15 cellular contexts compared by ENCODE assay signal in the genomic region with DNA sequence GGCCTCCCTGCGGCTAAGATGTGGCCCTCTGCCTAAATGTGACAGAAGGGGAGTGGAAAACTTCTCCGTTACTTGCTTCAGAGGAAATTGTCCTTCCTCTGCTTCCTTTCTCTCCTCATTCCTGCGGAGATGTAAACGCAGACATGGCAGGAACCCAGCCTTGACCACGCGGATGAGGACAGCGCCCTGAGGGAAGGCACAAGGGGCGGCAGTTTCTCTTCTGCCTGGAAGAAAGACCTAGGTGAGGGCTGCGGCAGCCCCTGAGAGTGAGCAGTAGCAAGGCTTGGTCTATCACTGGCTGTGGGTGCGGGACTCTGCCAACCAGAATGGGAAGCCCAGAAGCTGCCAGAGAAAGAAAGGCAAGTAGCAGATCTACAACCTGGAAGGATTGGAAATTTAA.
"Had no signal": no experiment of that assay in that cellular context is flagged by ENCODE, and none has a peak within 500 bp of the region (broad histone marks: within the 10 kb centered on the region; RNA-seq: fewer than 3 reads in every experiment).

No MANE protein-coding gene starts in this region.

- DNase-seq: activated CD4-positive, alpha-beta memory T cell treated with anti-CD3 and anti-CD28 coated beads for 36 hours; activated CD4-positive, alpha-beta T cell treated with anti-CD3 and anti-CD28 coated beads for 1 hour; activated naive CD4-positive, alpha-beta T cell treated with anti-CD3 and anti-CD28 coated beads, Interleukin-2, amount 10 ng/mL, durations not matched to agents 7 days and 5 days; activated T-cell treated with anti-CD3 and anti-CD28 coated beads, Interleukin-2, amount 50 U/mL, for 24 hours; foreskin melanocyte; head of caudate nucleus; mesendoderm; stimulated activated CD4-positive, alpha-beta T cell treated with anti-CD3 and anti-CD28 coated beads, Interleukin-2, amount 100 ng/mL, for 48 hours; T-helper 1 cell; T1000; thyroid gland; uterus had no signal

- H3K27me3 ChIP-seq: thyroid gland, uterus had no signal

- H3K9me3 ChIP-seq: thyroid gland, uterus had no signal

- H2AFZ ChIP-seq: parathyroid adenoma had no signal

- H3K79me2 ChIP-seq: parathyroid adenoma had no signal

- H3K36me3 ChIP-seq: thyroid gland, uterus had no signal

- H3K27ac Mint-ChIP-seq: activated CD4-positive, alpha-beta memory T cell treated with anti-CD3 and anti-CD28 coated beads for 36 hours; activated naive CD4-positive, alpha-beta T cell treated with anti-CD3 and anti-CD28 coated beads, Interleukin-2, amount 10 ng/mL, durations not matched to agents 7 days and 5 days; activated T-cell treated with anti-CD3 and anti-CD28 coated beads, Interleukin-2, amount 50 U/mL, for 24 hours; stimulated activated memory B cell treated with anti-CD40 and anti-IgM and Interleukin-4, amounts not matched to agents 10 μg/mL and 1 μg/mL and 100 μg/mL, for 72 hours had no signal

- H3K4me3 Mint-ChIP-seq: activated CD4-positive, alpha-beta memory T cell treated with anti-CD3 and anti-CD28 coated beads for 36 hours; activated naive CD4-positive, alpha-beta T cell treated with anti-CD3 and anti-CD28 coated beads, Interleukin-2, amount 10 ng/mL, durations not matched to agents 7 days and 5 days; activated T-cell treated with anti-CD3 and anti-CD28 coated beads, Interleukin-2, amount 50 U/mL, for 24 hours; stimulated activated memory B cell treated with anti-CD40 and anti-IgM and Interleukin-4, amounts not matched to agents 10 μg/mL and 1 μg/mL and 100 μg/mL, for 72 hours had no signal

- H3K27me3 Mint-ChIP-seq: activated CD4-positive, alpha-beta memory T cell treated with anti-CD3 and anti-CD28 coated beads for 36 hours; activated T-cell treated with anti-CD3 and anti-CD28 coated beads, Interleukin-2, amount 50 U/mL, for 24 hours; stimulated activated memory B cell treated with anti-CD40 and anti-IgM and Interleukin-4, amounts not matched to agents 10 μg/mL and 1 μg/mL and 100 μg/mL, for 72 hours had no signal

- H3K9ac ChIP-seq: parathyroid adenoma had no signal

- H3K27ac ChIP-seq: parathyroid adenoma, thyroid gland, uterus had no signal

- H3K4me3 ChIP-seq: thyroid gland, uterus had no signal

- FAIRE-seq: colon had no signal

- H3K4me1 ChIP-seq: parathyroid adenoma, uterus had no signal

- ATAC-seq: stimulated activated memory B cell treated with anti-CD40 and anti-IgM and Interleukin-4, amounts not matched to agents 10 μg/mL and 1 μg/mL and 100 μg/mL, for 72 hours had no signal

- H3K36me3 Mint-ChIP-seq: activated CD4-positive, alpha-beta memory T cell treated with anti-CD3 and anti-CD28 coated beads for 36 hours; activated naive CD4-positive, alpha-beta T cell treated with anti-CD3 and anti-CD28 coated beads, Interleukin-2, amount 10 ng/mL, durations not matched to agents 7 days and 5 days; stimulated activated memory B cell treated with anti-CD40 and anti-IgM and Interleukin-4, amounts not matched to agents 10 μg/mL and 1 μg/mL and 100 μg/mL, for 72 hours had no signal

- H3K4me1 Mint-ChIP-seq: activated naive CD4-positive, alpha-beta T cell treated with anti-CD3 and anti-CD28 coated beads, Interleukin-2, amount 10 ng/mL, durations not matched to agents 7 days and 5 days had no signal

- H3K9me3 Mint-ChIP-seq: activated CD4-positive, alpha-beta memory T cell treated with anti-CD3 and anti-CD28 coated beads for 36 hours; activated naive CD4-positive, alpha-beta T cell treated with anti-CD3 and anti-CD28 coated beads, Interleukin-2, amount 10 ng/mL, durations not matched to agents 7 days and 5 days; activated T-cell treated with anti-CD3 and anti-CD28 coated beads, Interleukin-2, amount 50 U/mL, for 24 hours; stimulated activated memory B cell treated with anti-CD40 and anti-IgM and Interleukin-4, amounts not matched to agents 10 μg/mL and 1 μg/mL and 100 μg/mL, for 72 hours had no signal
